ENCODE assay signal across 22 cellular contexts in the genomic region with DNA sequence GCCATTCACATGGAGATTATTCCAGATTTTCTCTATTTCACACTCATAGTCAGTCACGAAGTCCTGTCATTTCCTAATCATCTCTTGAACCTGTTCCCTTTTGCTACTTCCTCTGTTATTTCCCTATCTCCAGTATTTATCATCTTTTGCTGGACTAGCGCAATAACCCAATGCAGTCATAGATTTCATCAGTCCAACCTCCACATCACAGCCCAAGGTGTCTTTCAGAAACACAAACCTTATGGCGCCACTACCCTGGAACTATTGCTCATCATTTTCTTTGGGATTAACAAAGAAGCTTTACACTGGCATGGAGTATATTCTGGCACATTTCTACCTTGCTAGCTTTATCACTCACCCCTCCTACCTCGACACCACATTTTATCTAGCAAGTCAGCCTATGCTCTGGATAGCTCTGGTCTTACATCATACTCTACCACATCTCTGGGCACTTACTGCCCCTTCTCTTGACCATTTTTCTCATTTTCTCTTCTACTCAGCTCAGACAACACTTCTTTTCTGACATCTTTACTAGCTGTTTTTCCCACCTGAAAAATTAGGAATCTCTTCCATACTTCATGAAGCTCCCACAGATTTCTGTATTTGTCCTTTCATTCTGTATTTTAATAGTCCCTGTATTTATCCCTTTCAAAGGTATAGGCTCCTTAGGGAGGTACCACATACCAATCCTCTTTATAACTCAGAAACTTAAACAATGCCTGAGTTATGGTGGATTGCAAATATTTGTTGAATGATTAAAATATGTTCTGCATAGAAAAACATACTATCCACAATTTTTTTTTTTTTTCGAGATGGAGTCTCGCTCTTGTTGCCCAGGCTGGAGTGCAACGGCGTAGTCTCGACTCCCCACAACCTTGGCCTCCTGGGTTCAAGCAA.
DNase-seq lines count a peak whose midpoint lies in the region; ATAC-seq, FAIRE-seq and TF ChIP-seq lines count a peak whose summit lies in the region.
"Had no signal": no experiment of that assay in that cellular context is flagged by ENCODE, and none has a peak within 500 bp of the region (broad histone marks: within the 10 kb centered on the region; RNA-seq: fewer than 3 reads in every experiment).

No MANE protein-coding gene starts in this region.

- H3K27me3 Mint-ChIP-seq in MCF 10A (ENCODE audit: insufficient read depth, unreplicated experiment) = no peaks in the 10 kb centered on the region
- H3K27me3 Mint-ChIP-seq in activated T-cell treated with anti-CD3 and anti-CD28 coated beads, Interleukin-2, amount 50 U/mL, for 24 hours = no peaks in the 10 kb centered on the region
- no peaks in the 10 kb centered on the region for H3K27me3 Mint-ChIP-seq in CD8-positive, alpha-beta T cell (ENCODE audit: low read depth)
- H3K27me3 Mint-ChIP-seq: CD4-positive, alpha-beta memory T cell had no signal

- BruUV-seq in MCF 10A (replicated peaks; lab: Mats Ljungman, UMichigan) = no TSS peak
- BruUV-seq in PC-9 (replicated peaks; lab: Mats Ljungman, UMichigan) = no TSS peak

- FAIRE-seq in bronchial epithelial cell (lab: Jason Lieb, UNC) = no peak
- FAIRE-seq: A204.1, D721Med, G401.6, HepG2 had no signal

- no peaks in the 10 kb centered on the region for H3K9me3 Mint-ChIP-seq in MCF 10A (ENCODE audit: unreplicated experiment)
- no peaks in the 10 kb centered on the region for H3K9me3 Mint-ChIP-seq in activated T-cell treated with anti-CD3 and anti-CD28 coated beads, Interleukin-2, amount 50 U/mL, for 24 hours
- peaks cover 6% of the 10 kb centered on the region for H3K9me3 Mint-ChIP-seq in CD8-positive, alpha-beta T cell

- no peaks in the 10 kb centered on the region for H4K20me1 ChIP-seq in PC-9 (ENCODE audit: insufficient read depth)
- H4K20me1 ChIP-seq: BLaER1 had no signal

- no peaks in the 10 kb centered on the region for H3K79me2 ChIP-seq in PC-9 (ENCODE audit: low read depth)

- DNase-seq in MCF 10A (ENCODE audit: unreplicated experiment) = peak; percentile 57
- no peak for DNase-seq in breast epithelium (ENCODE audit: low spot score in 2 of 2)
- no peak for DNase-seq in PC-9
- DNase-seq in bronchial epithelial cell (ENCODE audit: low read depth) = peak; percentile 84
- no peak for DNase-seq in activated T-cell treated with anti-CD3 and anti-CD28 coated beads, Interleukin-2, amount 50 U/mL, for 24 hours
- no peak for DNase-seq in NCI-H146 treated with DMSO at 0.1 percent for 48 hours (lab: John Stamatoyannopoulos, UW; ENCODE audit: unreplicated experiment)
- DNase-seq in DMS79 (lab: John Stamatoyannopoulos, UW) = no peak
- DNase-seq in CD8-positive, alpha-beta T cell = no peak
- DNase-seq: CD4-positive, alpha-beta memory T cell; DND-41; H7; KG1; NCI-H1092; NCI-H146; NCI-H510A; NCI-H748 treated with DMSO at 0.1 percent for 48 hours; NK-92 treated with Interleukin-12 subunit alpha and Interleukin-12 subunit beta, amount 100 ng/mL, for 24 hours had no signal

- no peak overlapping the region for H2AFZ ChIP-seq in PC-9

- CTCF ChIA-PET in MCF 10A (lab: Yijun Ruan, JAX) = interaction anchor here (0.7 kb wide), 1 partner anchor 86 kb away, joined by 3 read pairs; no protein-coding TSS in a partner anchor
- CTCF ChIA-PET in PC-9 (lab: Charles Lee) = no interaction called here
- CTCF ChIA-PET in CD8-positive, alpha-beta T cell (lab: Charles Lee) = no interaction called here

- H3K9me2 ChIP-seq in PC-9 (ENCODE audit: insufficient read depth) = no peaks in the 10 kb centered on the region

- H3K36me3 ChIP-seq in breast epithelium = no peaks in the 10 kb centered on the region
- H3K36me3 ChIP-seq in PC-9 (ENCODE audit: low read depth) = no peaks in the 10 kb centered on the region
- H3K36me3 ChIP-seq in bronchial epithelial cell (ENCODE audit: control insufficient read depth, insufficient read depth, low read length) = no peaks in the 10 kb centered on the region
- H3K36me3 ChIP-seq in CD8-positive, alpha-beta T cell (ENCODE audit: insufficient read depth, low read length) = no peaks in the 10 kb centered on the region
- H3K36me3 ChIP-seq: BLaER1 had no signal

- no peak overlapping the region for H3K27ac ChIP-seq in breast epithelium
- H3K27ac ChIP-seq in PC-9 = peak overlapping the region; percentile 70
- H3K27ac ChIP-seq in CD8-positive, alpha-beta T cell (ENCODE audit: low read depth, low read length) = no peak overlapping the region
- H3K27ac ChIP-seq: BLaER1 had no signal

- H3K27ac Mint-ChIP-seq in MCF 10A (ENCODE audit: low read depth, unreplicated experiment) = peak overlapping the region; percentile 92
- no peak overlapping the region for H3K27ac Mint-ChIP-seq in activated T-cell treated with anti-CD3 and anti-CD28 coated beads, Interleukin-2, amount 50 U/mL, for 24 hours
- H3K27ac Mint-ChIP-seq in CD8-positive, alpha-beta T cell = no peak overlapping the region
- H3K27ac Mint-ChIP-seq: CD4-positive, alpha-beta memory T cell had no signal

- TF ChIP-seq POLR2A in breast epithelium (IDR thresholded peaks at IDR 0.05) = no peak

- intact Hi-C loops in MCF 10A (cut with micrococcal nuclease) = loop anchor here (2.0 to 5.0 kb wide), 3 partner anchors 179 to 537 kb away; no protein-coding TSS in a partner anchor
- intact Hi-C loops in breast epithelium (cut with DNase I; ENCODE audit: low total_unique reads) = no loop called here
- intact Hi-C loops in PC-9 (cut with micrococcal nuclease; ENCODE audit: unreplicated experiment) = no loop called here
- intact Hi-C loops in CD8-positive, alpha-beta T cell (cut with DNase I, micrococcal nuclease) = no loop called here

- H3K4me3 Mint-ChIP-seq in MCF 10A (ENCODE audit: unreplicated experiment) = no peak overlapping the region
- no peak overlapping the region for H3K4me3 Mint-ChIP-seq in activated T-cell treated with anti-CD3 and anti-CD28 coated beads, Interleukin-2, amount 50 U/mL, for 24 hours
- H3K4me3 Mint-ChIP-seq in CD8-positive, alpha-beta T cell = no peak overlapping the region
- H3K4me3 Mint-ChIP-seq: CD4-positive, alpha-beta memory T cell had no signal

- TF ChIP-seq CTCF in MCF 10A (IDR thresholded peaks at IDR 0.05; ENCODE audit: unreplicated experiment) = no peak
- TF ChIP-seq CTCF in breast epithelium (IDR thresholded peaks at IDR 0.05) = no peak
- TF ChIP-seq CTCF in PC-9 (conservative IDR thresholded peaks at IDR 0.05) = no peak
- TF ChIP-seq CTCF in bronchial epithelial cell (IDR thresholded peaks at IDR 0.05; ENCODE audit: insufficient read depth, low read length, severe bottlenecking) = no peak
- no peak for TF ChIP-seq CTCF in CD8-positive, alpha-beta T cell (IDR thresholded peaks at IDR 0.05)

- H3K27me3 ChIP-seq in breast epithelium = no peaks in the 10 kb centered on the region
- H3K27me3 ChIP-seq in PC-9 (ENCODE audit: insufficient read depth, low read depth) = no peaks in the 10 kb centered on the region
- H3K27me3 ChIP-seq in bronchial epithelial cell (ENCODE audit: control insufficient read depth, insufficient read depth, low read length) = no peaks in the 10 kb centered on the region
- H3K27me3 ChIP-seq in CD8-positive, alpha-beta T cell (ENCODE audit: insufficient read depth, low read length) = no peaks in the 10 kb centered on the region
- H3K27me3 ChIP-seq: BLaER1 had no signal

- H3K4me2 ChIP-seq in PC-9 = no peak overlapping the region
- H3K4me2 ChIP-seq: BLaER1 had no signal

- POLR2A ChIA-PET in MCF 10A (lab: Yijun Ruan, JAX) = interaction anchor here (0.6 to 2.5 kb wide), 6 partner anchors 68 to 489 kb away, joined by 3 to 8 read pairs (median 3); no protein-coding TSS in a partner anchor
- POLR2A ChIA-PET in PC-9 (lab: Charles Lee; ENCODE audit: unreplicated experiment) = no interaction called here
- POLR2A ChIA-PET in CD8-positive, alpha-beta T cell (lab: Charles Lee) = no interaction called here

- H3F3A ChIP-seq in PC-9 (ENCODE audit: insufficient read depth, low read depth) = peaks cover 22% of the 10 kb centered on the region

- no peaks in the 10 kb centered on the region for H3K36me3 Mint-ChIP-seq in MCF 10A (ENCODE audit: insufficient read depth, unreplicated experiment)
- H3K36me3 Mint-ChIP-seq in activated T-cell treated with anti-CD3 and anti-CD28 coated beads, Interleukin-2, amount 50 U/mL, for 24 hours (ENCODE audit: low read depth) = no peaks in the 10 kb centered on the region
- no peaks in the 10 kb centered on the region for H3K36me3 Mint-ChIP-seq in CD8-positive, alpha-beta T cell
- H3K36me3 Mint-ChIP-seq: CD4-positive, alpha-beta memory T cell had no signal

- H3K4me1 ChIP-seq in breast epithelium = no peaks in the 10 kb centered on the region
- peaks cover 19% of the 10 kb centered on the region for H3K4me1 ChIP-seq in PC-9 (replicated peaks; ENCODE audit: insufficient read depth)
- no peaks in the 10 kb centered on the region for H3K4me1 ChIP-seq in CD8-positive, alpha-beta T cell (ENCODE audit: insufficient read depth, low read length)
- H3K4me1 ChIP-seq: BLaER1 had no signal

- H3K4me1 Mint-ChIP-seq in MCF 10A (ENCODE audit: insufficient read depth, unreplicated experiment) = peaks cover 33% of the 10 kb centered on the region
- H3K4me1 Mint-ChIP-seq in activated T-cell treated with anti-CD3 and anti-CD28 coated beads, Interleukin-2, amount 50 U/mL, for 24 hours (ENCODE audit: low read depth) = peaks cover 7% of the 10 kb centered on the region
- peaks cover 9% of the 10 kb centered on the region for H3K4me1 Mint-ChIP-seq in CD8-positive, alpha-beta T cell (ENCODE audit: low read depth)

- ATAC-seq in CD8-positive, alpha-beta T cell = no peak
- ATAC-seq: HepG2 had no signal

- no peak overlapping the region for H3K4me3 ChIP-seq in breast epithelium
- no peak overlapping the region for H3K4me3 ChIP-seq in PC-9
- no peak overlapping the region for H3K4me3 ChIP-seq in bronchial epithelial cell (ENCODE audit: low read depth, low read length)
- no peak overlapping the region for H3K4me3 ChIP-seq in CD8-positive, alpha-beta T cell (ENCODE audit: low read depth, low read length)
- H3K4me3 ChIP-seq: BLaER1 had no signal

- peaks cover 0 to 9% of the 10 kb centered on the region in 2 donors for H3K9me3 ChIP-seq in breast epithelium
- H3K9me3 ChIP-seq in PC-9 (ENCODE audit: insufficient read depth, low read depth) = peaks cover 6% of the 10 kb centered on the region
- H3K9me3 ChIP-seq in CD8-positive, alpha-beta T cell (ENCODE audit: low read length) = no peaks in the 10 kb centered on the region
- H3K9me3 ChIP-seq: BLaER1 had no signal

Comparison
In these comparisons a context has a peak if more than half of its experiments do, and no peak if none do; other contexts are left out.
1. DNase-seq: peak in MCF 10A (single experiment) and bronchial epithelial cell (single experiment); none in breast epithelium (0 of 2), PC-9 (0 of 2), activated T-cell treated with anti-CD3 and anti-CD28 coated beads, Interleukin-2, amount 50 U/mL, for 24 hours (single experiment), NCI-H146 treated with DMSO at 0.1 percent for 48 hours (single experiment), DMS79 (single experiment) and CD8-positive, alpha-beta T cell (0 of 7).